ENCODE assay signal across 27 cellular contexts in the genomic region with DNA sequence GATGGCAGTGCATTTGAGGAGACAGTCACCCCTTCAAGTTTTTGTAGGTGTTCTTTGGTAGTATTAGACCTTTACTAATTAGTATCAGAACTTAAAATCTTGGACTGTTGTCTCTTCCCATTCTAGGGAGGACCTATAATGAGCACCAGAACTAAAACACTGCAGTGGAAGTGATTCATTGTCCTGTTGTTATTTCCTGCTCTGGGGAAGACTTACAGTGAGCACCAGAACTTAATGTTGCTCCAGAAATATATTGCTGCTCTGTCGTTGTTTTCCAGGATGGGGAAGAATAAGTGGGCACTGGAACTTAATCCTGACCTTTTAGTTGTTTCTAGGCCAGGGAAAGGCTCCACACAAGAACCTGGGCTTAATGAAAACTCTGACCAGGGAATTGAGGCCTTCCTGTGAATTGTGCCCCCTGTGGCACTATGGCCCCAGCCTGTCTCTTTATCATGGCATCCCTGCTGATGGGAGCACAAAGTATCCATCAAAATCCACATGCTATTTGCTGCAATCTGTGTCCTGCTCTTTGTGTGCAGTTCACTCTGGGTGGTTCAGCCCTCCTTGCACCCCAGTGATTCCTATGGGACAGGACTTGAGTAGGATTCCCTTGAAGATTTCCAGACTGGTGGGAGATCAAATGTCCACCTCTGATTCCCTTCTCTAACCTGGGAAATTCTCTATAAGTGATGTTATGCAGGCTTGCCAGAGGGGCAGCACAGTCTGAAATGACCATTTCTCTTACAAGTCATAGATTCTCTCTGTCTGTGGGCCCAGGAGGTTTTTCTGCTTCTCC.
A peak's percentile ranks its signal among the peaks of the same experiment; 100 is the strongest.
DNase-seq lines count a peak whose midpoint lies in the region; ATAC-seq and TF ChIP-seq lines count a peak whose summit lies in the region.
"Had no signal": no experiment of that assay in that cellular context is flagged by ENCODE, and none has a peak within 500 bp of the region (broad histone marks: within the 10 kb centered on the region; RNA-seq: fewer than 3 reads in every experiment).

No MANE protein-coding gene starts in this region.

- no peak overlapping the region for H3K4me3 ChIP-seq in ACC112 (ENCODE audit: low read depth, low read length)
- no peak overlapping the region for H3K4me3 ChIP-seq in choroid plexus epithelial cell (ENCODE audit: low read depth, low read length)
- H3K4me3 ChIP-seq: GM12878, lung had no signal

- H3K27me3 ChIP-seq in ACC112 (ENCODE audit: insufficient read depth, low read length): no peaks in the 10 kb centered on the region

- DNase-seq in HT1080 (ENCODE audit: low read depth) (peak; percentile 33), choroid plexus epithelial cell (ENCODE audit: low read depth) (peak; percentile 37), kidney tubule cell (ENCODE audit: low spot score) (peak; percentile 31), GM19240 (ENCODE audit: insufficient read length, low spot score) (no peak), ecto neural progenitor cell (ENCODE audit: low spot score) (no peak), NCI-H345 treated with DMSO at 0.1 percent for 48 hours (lab: John Stamatoyannopoulos, UW; ENCODE audit: unreplicated experiment) (no peak)
- DNase-seq: activated CD4-positive, alpha-beta T cell treated with anti-CD3 and anti-CD28 coated beads, Interleukin-2, amount 10 ng/mL, durations not matched to agents 7 days and 5 days; activated CD8-positive, alpha-beta memory T cell treated with anti-CD3 and anti-CD28 coated beads, Interleukin-2, amount 50 U/mL, for 4 hours; activated effector memory CD4-positive, alpha-beta T cell treated with anti-CD3 and anti-CD28 coated beads, Interleukin-2, amount 50 U/mL, for 16 hours; C1 segment of cervical spinal cord; foreskin melanocyte; GDM1; hypothalamus; naive thymus-derived CD4-positive, alpha-beta T cell; NCI-H1092 treated with DMSO at 0.1 percent for 48 hours; NCI-H2081; NCI-H510A treated with DMSO at 0.1 percent for 48 hours; posterior cingulate gyrus; stimulated activated CD4-positive, alpha-beta T cell treated with anti-CD3 and anti-CD28 coated beads, Interleukin-2, amount 100 ng/mL, for 24 hours; T-cell had no signal

- TF ChIP-seq CTCF in choroid plexus epithelial cell (conservative IDR thresholded peaks at IDR 0.05; ENCODE audit: low read depth, low read length): no peak

- ATAC-seq in HG03460 (IDR thresholded peaks at IDR 0.05; ENCODE audit: unreplicated experiment): no peak
- ATAC-seq: GM12878; HCT116; naive thymus-derived CD4-positive, alpha-beta T cell; Right ventricle myocardium inferior; T-cell had no signal

- H3K27ac ChIP-seq in ACC112 (ENCODE audit: low read depth, low read length): no peak overlapping the region
- H3K27ac ChIP-seq: KMS-11 had no signal

- no peaks in the 10 kb centered on the region for H3K4me1 ChIP-seq in ACC112 (ENCODE audit: control insufficient read depth, insufficient read depth, low read length, unreplicated experiment)

- H2AFZ ChIP-seq in ACC112 (ENCODE audit: low read length, unreplicated experiment): peak overlapping the region; percentile 22

- H3K36me3 ChIP-seq in ACC112 (ENCODE audit: insufficient read depth, low read length): no peaks in the 10 kb centered on the region

- H3K79me2 ChIP-seq in ACC112 (ENCODE audit: control insufficient read depth, insufficient read depth, low read length, unreplicated experiment): no peaks in the 10 kb centered on the region

Comparison
In these comparisons a context has a peak if more than half of its experiments do, and no peak if none do; other contexts are left out.
1. DNase-seq: peak in HT1080 (single experiment), choroid plexus epithelial cell (single experiment) and kidney tubule cell (single experiment); none in GM19240 (single experiment), ecto neural progenitor cell (single experiment) and NCI-H345 treated with DMSO at 0.1 percent for 48 hours (single experiment).